ENCODE assay signal across 9 cellular contexts in genomic region chr17:67452681-67453554, GRCh38.
DNase-seq lines count a peak whose midpoint lies in the region; ATAC-seq and TF ChIP-seq lines count a peak whose summit lies in the region.
"Had no signal": no experiment of that assay in that cellular context is flagged by ENCODE, and none has a peak within 500 bp of the region (broad histone marks: within the 10 kb centered on the region; RNA-seq: fewer than 3 reads in every experiment).

No MANE protein-coding gene starts in this region.

- peak; percentile 96 for ATAC-seq in stimulated activated naive CD8-positive, alpha-beta T cell treated with anti-CD3 and anti-CD28 coated beads, Interleukin-15, amount 100 ng/mL, for 72 hours

- DNase-seq in activated T-cell treated with anti-CD3 and anti-CD28 coated beads, Interleukin-2, amount 50 U/mL, for 1 hour = peak; percentile 48
- DNase-seq in activated T-cell treated with anti-CD3 and anti-CD28 coated beads for 4 hours (no peak), astrocyte of the spinal cord (ENCODE audit: low read depth, low spot score) (peak; percentile 54), OCI-M1 (lab: John Stamatoyannopoulos, UW) (no peak), GF-D8 (lab: John Stamatoyannopoulos, UW) (no peak)
- DNase-seq in stimulated activated naive CD8-positive, alpha-beta T cell treated with anti-CD3 and anti-CD28 coated beads, Interleukin-15, amount 100 ng/mL, for 72 hours = peak; percentile 30 to 61
- DNase-seq in stimulated activated CD4-positive, alpha-beta T cell treated with anti-CD3 and anti-CD28 coated beads, Interleukin-2, amount 100 ng/mL, for 24 hours = no peak
- DNase-seq: NCI-H510A had no signal

- H3K36me3 Mint-ChIP-seq in IgD-negative memory B cell = no peaks in the 10 kb centered on the region

- peak overlapping the region; percentile 7 to 53 (median 40) for H3K4me3 Mint-ChIP-seq in IgD-negative memory B cell
- H3K4me3 Mint-ChIP-seq in stimulated activated naive CD8-positive, alpha-beta T cell treated with anti-CD3 and anti-CD28 coated beads, Interleukin-15, amount 100 ng/mL, for 72 hours = peak overlapping the region; percentile 70 to 74

- peaks cover under 1% of the 10 kb centered on the region for H3K27me3 Mint-ChIP-seq in IgD-negative memory B cell
- no peaks in the 10 kb centered on the region for H3K27me3 Mint-ChIP-seq in stimulated activated naive CD8-positive, alpha-beta T cell treated with anti-CD3 and anti-CD28 coated beads, Interleukin-15, amount 100 ng/mL, for 72 hours

- H3K4me1 Mint-ChIP-seq in IgD-negative memory B cell = peaks cover 21 to 33% (median 22%) of the 10 kb centered on the region in 3 donors
- H3K4me1 Mint-ChIP-seq in stimulated activated naive CD8-positive, alpha-beta T cell treated with anti-CD3 and anti-CD28 coated beads, Interleukin-15, amount 100 ng/mL, for 72 hours = peaks cover 86% of the 10 kb centered on the region

- in situ Hi-C loops in astrocyte of the spinal cord (cut with HindIII; ENCODE audit: low sequenced_read_pairs) = no loop called here

- H3K9me3 Mint-ChIP-seq in IgD-negative memory B cell = peaks cover under 1 to 4% (median 4%) of the 10 kb centered on the region in 3 donors
- H3K9me3 Mint-ChIP-seq in stimulated activated naive CD8-positive, alpha-beta T cell treated with anti-CD3 and anti-CD28 coated beads, Interleukin-15, amount 100 ng/mL, for 72 hours = peaks cover 2 to 13% of the 10 kb centered on the region in 2 donors

- H3K4me3 ChIP-seq in astrocyte of the spinal cord (ENCODE audit: low read depth, low read length) = no peak overlapping the region

- H3K27ac Mint-ChIP-seq in IgD-negative memory B cell = peak overlapping the region in 1 of 3 donors; percentile 14
- peak overlapping the region; percentile 95 to 96 for H3K27ac Mint-ChIP-seq in stimulated activated naive CD8-positive, alpha-beta T cell treated with anti-CD3 and anti-CD28 coated beads, Interleukin-15, amount 100 ng/mL, for 72 hours

- TF ChIP-seq CTCF in astrocyte of the spinal cord (IDR thresholded peaks at IDR 0.05; ENCODE audit: low read depth, low read length) = no peak

Comparison
In these comparisons a context has a peak if more than half of its experiments do, and no peak if none do; other contexts are left out.
1. DNase-seq: peak in activated T-cell treated with anti-CD3 and anti-CD28 coated beads, Interleukin-2, amount 50 U/mL, for 1 hour (single experiment), astrocyte of the spinal cord (single experiment) and stimulated activated naive CD8-positive, alpha-beta T cell treated with anti-CD3 and anti-CD28 coated beads, Interleukin-15, amount 100 ng/mL, for 72 hours (2 of 2); none in activated T-cell treated with anti-CD3 and anti-CD28 coated beads for 4 hours (single experiment), OCI-M1 (single experiment), stimulated activated CD4-positive, alpha-beta T cell treated with anti-CD3 and anti-CD28 coated beads, Interleukin-2, amount 100 ng/mL, for 24 hours (0 of 2) and GF-D8 (single experiment).